Comparison of ENCODE assay signal across 8 cellular contexts in the genomic region with DNA sequence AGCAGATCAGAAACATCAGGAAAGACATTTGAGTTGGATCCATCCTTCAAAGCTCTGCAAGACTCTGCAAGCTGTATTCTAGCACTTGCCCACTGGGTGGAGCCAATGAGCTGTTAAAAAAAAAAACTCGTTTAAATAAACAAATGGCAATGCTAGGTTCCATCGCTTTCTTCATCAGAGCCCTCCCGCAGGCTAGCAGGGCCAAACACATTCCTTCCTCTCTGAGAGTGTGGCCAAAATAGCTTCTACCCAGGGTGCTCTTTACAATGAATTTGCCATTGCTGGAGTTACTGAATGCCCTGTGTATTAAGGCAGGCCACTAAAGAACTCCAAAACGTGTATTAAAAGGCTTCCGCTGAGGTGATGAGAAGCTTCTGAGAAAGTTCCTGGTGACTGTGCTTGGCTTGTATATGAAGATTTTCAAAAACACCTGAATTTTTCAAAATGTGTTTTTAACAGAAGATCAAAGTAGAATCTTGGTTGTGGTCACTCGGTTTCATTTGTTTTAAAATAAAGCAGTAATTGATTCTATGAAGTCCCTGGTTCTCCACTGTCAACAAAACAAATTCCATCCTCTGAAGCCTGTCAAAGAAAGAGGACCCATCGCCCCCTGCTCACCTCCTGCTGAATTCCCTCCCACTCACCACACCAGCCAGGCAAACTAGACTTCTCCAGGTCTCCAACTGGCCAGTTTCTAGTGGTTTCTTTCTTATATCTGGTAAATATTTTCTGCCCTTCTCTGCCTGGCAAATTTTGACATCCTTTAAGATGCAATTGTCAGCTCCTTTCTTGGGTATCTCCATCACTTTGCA. TPM values are rescaled to one million over a fixed set of nuclear protein-coding genes. Genes with fewer than 3 reads are reported as not detected.
DNase-seq lines count a peak whose midpoint lies in the region; ATAC-seq and TF ChIP-seq lines count a peak whose summit lies in the region.

No MANE protein-coding gene starts in this region.

- ATAC-seq in HG02678 (IDR thresholded peaks at IDR 0.05; ENCODE audit: unreplicated experiment), result peak; percentile 77

- no peak for TF ChIP-seq POLR2A in spleen (IDR thresholded peaks at IDR 0.05)

- intact Hi-C loops in spleen (cut with DNase I; ENCODE audit: low total_unique reads), result loop anchor here (5.0 kb wide), 2 partner anchors 199 to 219 kb away; no protein-coding TSS in a partner anchor

- TF ChIP-seq CTCF in brain microvascular endothelial cell (IDR thresholded peaks at IDR 0.05; ENCODE audit: low read depth, low read length, missing control alignments) (peak; percentile 86), spleen (IDR thresholded peaks at IDR 0.05 in 8 of 11, conservative IDR thresholded peaks at IDR 0.05 in 3 of 11) (peak; percentile 86 to 96 (median 89))

- DNase-seq in activated gamma-delta T cell treated with Interleukin-2 at 50 U/mL for 16 hours (peak; percentile 37), activated gamma-delta T cell (lab: John Stamatoyannopoulos, UW) (no peak), NCI-H146 (lab: John Stamatoyannopoulos, UW) (peak; percentile 85), brain microvascular endothelial cell (peak; percentile 63), iPS DF 6.9 (ENCODE audit: low read depth, low spot score) (peak; percentile 76), spleen (no peak)
- DNase-seq in T-helper 2 cell treated with Interferon-gamma antibody and Interleukin-4, amounts not matched to agents 5 μg/mL and 100 μg/mL, for 36 hours (ENCODE audit: low spot score), result peak; percentile 47

- peaks cover 3% of the 10 kb centered on the region for H3K27me3 Mint-ChIP-seq in T-helper 2 cell treated with Interferon-gamma antibody and Interleukin-4, amounts not matched to agents 5 μg/mL and 100 μg/mL, for 36 hours (ENCODE audit: low read depth)

- no peak overlapping the region for H3K4me3 Mint-ChIP-seq in T-helper 2 cell treated with Interferon-gamma antibody and Interleukin-4, amounts not matched to agents 5 μg/mL and 100 μg/mL, for 36 hours

- H3K9me3 ChIP-seq in iPS DF 6.9 (ENCODE audit: control insufficient read depth, insufficient read depth, low read length), result no peaks in the 10 kb centered on the region
- H3K9me3 ChIP-seq in spleen, result no peaks in the 10 kb centered on the region

- in situ Hi-C loops in brain microvascular endothelial cell (cut with HindIII; ENCODE audit: low pct_ligation_motif_present, low sequenced_read_pairs), result loop anchor here (25.0 kb wide), 1 partner anchor 179 kb away; a partner anchor contains a TSS

- no peaks in the 10 kb centered on the region for H3K4me1 ChIP-seq in iPS DF 6.9 (ENCODE audit: control insufficient read depth, insufficient read depth, low read length)
- peaks cover 11 to 42% (median 20%) of the 10 kb centered on the region in 6 donors for H3K4me1 ChIP-seq in spleen

- no CpG with 5 or more reads among the region's 7 CpGs for WGBS in iPS DF 6.9 (ENCODE audit: insufficient coverage, insufficient read length)
- 41 to 43% (median 42%) methylated on average over 7 of the region's 7 CpGs for WGBS in spleen, 5 donors

- no peaks in the 10 kb centered on the region for H3K36me3 ChIP-seq in brain microvascular endothelial cell (replicated peaks)
- no peaks in the 10 kb centered on the region for H3K36me3 ChIP-seq in iPS DF 6.9 (ENCODE audit: control insufficient read depth, insufficient read depth, low read length)
- H3K36me3 ChIP-seq in spleen, result peaks cover 0 to 23% (median 2%) of the 10 kb centered on the region in 6 donors

- H3K27me3 ChIP-seq in brain microvascular endothelial cell (replicated peaks) (no peaks in the 10 kb centered on the region), iPS DF 6.9 (ENCODE audit: control insufficient read depth, insufficient read depth, low read length) (no peaks in the 10 kb centered on the region), spleen (replicated peaks in 1 of 7) (no peaks in the 10 kb centered on the region)

- no peaks in the 10 kb centered on the region for H3K36me3 Mint-ChIP-seq in T-helper 2 cell treated with Interferon-gamma antibody and Interleukin-4, amounts not matched to agents 5 μg/mL and 100 μg/mL, for 36 hours (ENCODE audit: low read depth)

- H3K4me1 Mint-ChIP-seq in T-helper 2 cell treated with Interferon-gamma antibody and Interleukin-4, amounts not matched to agents 5 μg/mL and 100 μg/mL, for 36 hours (ENCODE audit: low read depth), result no peaks in the 10 kb centered on the region

- H3K27ac ChIP-seq in brain microvascular endothelial cell (no peak overlapping the region), iPS DF 6.9 (ENCODE audit: low read length) (no peak overlapping the region), spleen (peak overlapping the region in 1 of 8 donors; percentile 36)

- H3K27ac Mint-ChIP-seq in T-helper 2 cell treated with Interferon-gamma antibody and Interleukin-4, amounts not matched to agents 5 μg/mL and 100 μg/mL, for 36 hours, result no peak overlapping the region

- H3K4me3 ChIP-seq in brain microvascular endothelial cell (ENCODE audit: low read depth, low read length) (no peak overlapping the region), iPS DF 6.9 (ENCODE audit: low read length) (no peak overlapping the region), spleen (no peak overlapping the region)

- H3K9me3 Mint-ChIP-seq in T-helper 2 cell treated with Interferon-gamma antibody and Interleukin-4, amounts not matched to agents 5 μg/mL and 100 μg/mL, for 36 hours, result no peaks in the 10 kb centered on the region

RNA-seq across cellular contexts. Expression of a gene that starts 36.5 kb away (rescaled TPM):
- total RNA-seq in spleen, result 1 to 10 TPM in 1 of 7 donors, under 1 TPM in 1, not detected in 5; 0.56 to 1.3 TPM
- polyA plus RNA-seq in spleen, result under 1 TPM; 0.26 to 0.35 (median 0.28) TPM

Comparison
In these comparisons a context has a peak if more than half of its experiments do, and no peak if none do; other contexts are left out.
1. DNase-seq: peak in activated gamma-delta T cell treated with Interleukin-2 at 50 U/mL for 16 hours (single experiment), NCI-H146 (single experiment), T-helper 2 cell treated with Interferon-gamma antibody and Interleukin-4, amounts not matched to agents 5 μg/mL and 100 μg/mL, for 36 hours (single experiment), brain microvascular endothelial cell (single experiment) and iPS DF 6.9 (single experiment); none in activated gamma-delta T cell (single experiment) and spleen (single experiment).